15 cellular contexts compared by ENCODE assay signal in genomic region chr5:134122530-134122929, GRCh38. TPM values are rescaled to one million over a fixed set of nuclear protein-coding genes. Genes with fewer than 3 reads are reported as not detected.
DNase-seq lines count a peak whose midpoint lies in the region; ATAC-seq and TF ChIP-seq lines count a peak whose summit lies in the region.
"Had no signal": no experiment of that assay in that cellular context is flagged by ENCODE, and none has a peak within 500 bp of the region (broad histone marks: within the 10 kb centered on the region; RNA-seq: fewer than 3 reads in every experiment).

No MANE protein-coding gene starts in this region.

- intact Hi-C loops in activated T-helper 1 cell treated with anti-CD3 and anti-CD28 coated beads, Interleukin-12 subunit alpha, Interleukin-12 subunit beta, Interleukin-2, Interleukin-4 antibody, amounts not matched to agents 30 ng/mL and 10 ng/mL and 1 ng/mL, durations not matched to agents 14 hours and 24 hours and 36 hours (cut with micrococcal nuclease): loop anchor here (1.0 kb wide), 1 partner anchor 9 kb away; no protein-coding TSS in a partner anchor
- intact Hi-C loops in heart right ventricle (cut with DNase I): no loop called here

- H3K27me3 ChIP-seq in CD4-positive, CD25-positive, alpha-beta regulatory T cell (ENCODE audit: control insufficient read depth, insufficient read depth, low read length): no peaks in the 10 kb centered on the region
- H3K27me3 ChIP-seq in MM.1S (replicated peaks; ENCODE audit: insufficient read depth, low read length): no peaks in the 10 kb centered on the region
- H3K27me3 ChIP-seq in heart right ventricle: no peaks in the 10 kb centered on the region
- H3K27me3 ChIP-seq: gastrocnemius medialis had no signal

- peak overlapping the region; percentile 25; the same call in 1 of the 2 replicates for H2AFZ ChIP-seq in MM.1S (ENCODE audit: low read length)

- peaks cover 4 to 94% (median 57%) of the 10 kb centered on the region in 4 donors for H3K4me1 Mint-ChIP-seq in CD4-positive, CD25-positive, alpha-beta regulatory T cell
- peaks cover 76% of the 10 kb centered on the region for H3K4me1 Mint-ChIP-seq in activated T-helper 1 cell treated with anti-CD3 and anti-CD28 coated beads, Interleukin-12 subunit alpha, Interleukin-12 subunit beta, Interleukin-2, Interleukin-4 antibody, amounts not matched to agents 30 ng/mL and 10 ng/mL and 1 ng/mL, durations not matched to agents 14 hours and 24 hours and 36 hours (ENCODE audit: low read depth)
- peaks cover 53% of the 10 kb centered on the region for H3K4me1 Mint-ChIP-seq in memory B cell

- H3F3A ChIP-seq in MM.1S (ENCODE audit: insufficient read depth, low read length): no peaks in the 10 kb centered on the region

- H4K20me1 ChIP-seq in MM.1S (ENCODE audit: insufficient read depth, low read length): no peaks in the 10 kb centered on the region

- H3K27ac ChIP-seq in CD4-positive, CD25-positive, alpha-beta regulatory T cell (ENCODE audit: insufficient read depth, low read length, poor library complexity, severe bottlenecking): peak overlapping the region; percentile 64
- H3K27ac ChIP-seq in MM.1S (ENCODE audit: low read length) (no peak overlapping the region), heart right ventricle (peak overlapping the region in 1 of 10 donors; percentile 72)
- H3K27ac ChIP-seq: gastrocnemius medialis had no signal

- H3K9me3 Mint-ChIP-seq in CD4-positive, CD25-positive, alpha-beta regulatory T cell: peaks cover 0 to 2% (median 0%) of the 10 kb centered on the region in 7 donors
- H3K9me3 Mint-ChIP-seq in activated T-helper 1 cell treated with anti-CD3 and anti-CD28 coated beads, Interleukin-12 subunit alpha, Interleukin-12 subunit beta, Interleukin-2, Interleukin-4 antibody, amounts not matched to agents 30 ng/mL and 10 ng/mL and 1 ng/mL, durations not matched to agents 14 hours and 24 hours and 36 hours: no peaks in the 10 kb centered on the region
- no peaks in the 10 kb centered on the region for H3K9me3 Mint-ChIP-seq in memory B cell

- H3K27me3 Mint-ChIP-seq in CD4-positive, CD25-positive, alpha-beta regulatory T cell: peaks cover 21% of the 10 kb centered on the region
- H3K27me3 Mint-ChIP-seq in activated T-helper 1 cell treated with anti-CD3 and anti-CD28 coated beads, Interleukin-12 subunit alpha, Interleukin-12 subunit beta, Interleukin-2, Interleukin-4 antibody, amounts not matched to agents 30 ng/mL and 10 ng/mL and 1 ng/mL, durations not matched to agents 14 hours and 24 hours and 36 hours (ENCODE audit: insufficient read depth): peaks cover 26% of the 10 kb centered on the region
- no peaks in the 10 kb centered on the region for H3K27me3 Mint-ChIP-seq in memory B cell

- peaks cover 100% of the 10 kb centered on the region for H3K4me1 ChIP-seq in CD4-positive, CD25-positive, alpha-beta regulatory T cell (ENCODE audit: control insufficient read depth, insufficient read depth, low read length, poor library complexity, severe bottlenecking)
- peaks cover 16% of the 10 kb centered on the region for H3K4me1 ChIP-seq in MM.1S (ENCODE audit: low read length)
- peaks cover 22 to 36% (median 29%) of the 10 kb centered on the region in 9 donors for H3K4me1 ChIP-seq in heart right ventricle

- H3K9me3 ChIP-seq in CD4-positive, CD25-positive, alpha-beta regulatory T cell (ENCODE audit: control insufficient read depth in 2 of 2, low read length in 2 of 2): no peaks in the 10 kb centered on the region
- H3K9me3 ChIP-seq in MM.1S (replicated peaks; ENCODE audit: insufficient read depth, low read length): no peaks in the 10 kb centered on the region
- no peaks in the 10 kb centered on the region for H3K9me3 ChIP-seq in heart right ventricle
- H3K9me3 ChIP-seq: gastrocnemius medialis had no signal

- peak overlapping the region; percentile 61 for H3K4me3 ChIP-seq in CD4-positive, CD25-positive, alpha-beta regulatory T cell (ENCODE audit: low read depth, low read length)
- H3K4me3 ChIP-seq in MM.1S (ENCODE audit: low read length) (no peak overlapping the region), heart right ventricle (no peak overlapping the region)
- H3K4me3 ChIP-seq: gastrocnemius medialis had no signal

- H3K9me2 ChIP-seq in MM.1S (replicated peaks; ENCODE audit: insufficient read depth, low read length): no peaks in the 10 kb centered on the region

- peak overlapping the region; percentile 51 to 97 (median 92) for H3K4me3 Mint-ChIP-seq in CD4-positive, CD25-positive, alpha-beta regulatory T cell
- peak overlapping the region; percentile 53 for H3K4me3 Mint-ChIP-seq in activated T-helper 1 cell treated with anti-CD3 and anti-CD28 coated beads, Interleukin-12 subunit alpha, Interleukin-12 subunit beta, Interleukin-2, Interleukin-4 antibody, amounts not matched to agents 30 ng/mL and 10 ng/mL and 1 ng/mL, durations not matched to agents 14 hours and 24 hours and 36 hours
- H3K4me3 Mint-ChIP-seq in memory B cell: peak overlapping the region; percentile 30

- DNase-seq in CD4-positive, CD25-positive, alpha-beta regulatory T cell: peak; percentile 35 to 87 (median 70)
- peak; percentile 24 for DNase-seq in MM.1S
- DNase-seq in activated T-helper 1 cell treated with anti-CD3 and anti-CD28 coated beads, Interleukin-12 subunit alpha, Interleukin-12 subunit beta, Interleukin-2, Interleukin-4 antibody, amounts not matched to agents 30 ng/mL and 10 ng/mL and 1 ng/mL, durations not matched to agents 14 hours and 24 hours and 36 hours (ENCODE audit: low spot score): peak; percentile 28
- DNase-seq in memory B cell (ENCODE audit: low spot score in 2 of 2): peak; percentile 46 to 55
- no peak for DNase-seq in NCI-H1417 treated with DMSO at 0.1 percent for 48 hours (lab: John Stamatoyannopoulos, UW)
- no peak for DNase-seq in heart right ventricle
- DNase-seq: gastrocnemius medialis; islet precursor cell; NCI-H2029; NCI-H774; SIG-M5; stimulated activated CD4-positive, alpha-beta T cell treated with anti-CD3 and anti-CD28 coated beads, Interleukin-4, amount 100 ng/mL, for 24 hours had no signal

- H3K79me2 ChIP-seq in MM.1S (ENCODE audit: low read length): no peaks in the 10 kb centered on the region

- TF ChIP-seq CTCF in MM.1S (IDR thresholded peaks at IDR 0.05; ENCODE audit: low read length): no peak
- no peak for TF ChIP-seq CTCF in heart right ventricle (IDR thresholded peaks at IDR 0.05)

- peaks cover 32% of the 10 kb centered on the region for H3K36me3 ChIP-seq in CD4-positive, CD25-positive, alpha-beta regulatory T cell (ENCODE audit: control insufficient read depth, insufficient read depth, low read length)
- H3K36me3 ChIP-seq in MM.1S (replicated peaks; ENCODE audit: insufficient read depth, low read length) (no peaks in the 10 kb centered on the region), heart right ventricle (no peaks in the 10 kb centered on the region)
- H3K36me3 ChIP-seq: gastrocnemius medialis had no signal

- H3K9ac ChIP-seq in MM.1S (ENCODE audit: low read length): no peak overlapping the region

- peak overlapping the region; percentile 22 for H3K4me2 ChIP-seq in MM.1S (ENCODE audit: low read depth, low read length)

- peak overlapping the region; percentile 90 to 96 (median 92) for H3K27ac Mint-ChIP-seq in CD4-positive, CD25-positive, alpha-beta regulatory T cell
- no peak overlapping the region for H3K27ac Mint-ChIP-seq in activated T-helper 1 cell treated with anti-CD3 and anti-CD28 coated beads, Interleukin-12 subunit alpha, Interleukin-12 subunit beta, Interleukin-2, Interleukin-4 antibody, amounts not matched to agents 30 ng/mL and 10 ng/mL and 1 ng/mL, durations not matched to agents 14 hours and 24 hours and 36 hours
- H3K27ac Mint-ChIP-seq in memory B cell: peak overlapping the region; percentile 91

- ATAC-seq in CD4-positive, CD25-positive, alpha-beta regulatory T cell (ENCODE audit: low read depth in 2 of 2): peak; percentile 80 to 83
- ATAC-seq in memory B cell (ENCODE audit: low read depth): peak; percentile 80
- ATAC-seq in GM18909 (IDR thresholded peaks at IDR 0.05; ENCODE audit: poor library complexity, unreplicated experiment): no peak
- ATAC-seq in HG03196 (IDR thresholded peaks at IDR 0.05; ENCODE audit: unreplicated experiment): no peak
- ATAC-seq in heart right ventricle: no peak
- ATAC-seq: gastrocnemius medialis, HepG2 had no signal

- peaks cover 58% of the 10 kb centered on the region for H3K36me3 Mint-ChIP-seq in CD4-positive, CD25-positive, alpha-beta regulatory T cell
- peaks cover 52% of the 10 kb centered on the region for H3K36me3 Mint-ChIP-seq in activated T-helper 1 cell treated with anti-CD3 and anti-CD28 coated beads, Interleukin-12 subunit alpha, Interleukin-12 subunit beta, Interleukin-2, Interleukin-4 antibody, amounts not matched to agents 30 ng/mL and 10 ng/mL and 1 ng/mL, durations not matched to agents 14 hours and 24 hours and 36 hours (ENCODE audit: low read depth)
- peaks cover 14% of the 10 kb centered on the region for H3K36me3 Mint-ChIP-seq in memory B cell

- WGBS in heart right ventricle, 2 donors: 83 to 89% methylated on average over 3 of the region's 3 CpGs

RNA-seq across cellular contexts. Expression of gene TCF7, which starts 8.0 kb away (rescaled TPM):
- total RNA-seq in CD4-positive, CD25-positive, alpha-beta regulatory T cell: 234 TPM
- polyA plus RNA-seq in CD4-positive, CD25-positive, alpha-beta regulatory T cell: 100 to 1,000 TPM in 1 of 4 donors, 10 to 100 TPM in 3; 55.4 to 118 (median 79.9) TPM
- total RNA-seq in activated T-helper 1 cell treated with anti-CD3 and anti-CD28 coated beads, Interleukin-12 subunit alpha, Interleukin-12 subunit beta, Interleukin-2, Interleukin-4 antibody, amounts not matched to agents 30 ng/mL and 10 ng/mL and 1 ng/mL, durations not matched to agents 14 hours and 24 hours and 36 hours: 76.3 and 77.2 TPM in 2 replicates
- total RNA-seq in heart right ventricle: 1 to 10 TPM in 9 of 10 donors, under 1 TPM in 1; 0.42 to 5.9 (median 2.0) TPM
- polyA plus RNA-seq in heart right ventricle: 1 to 10 TPM; 1.0 TPM

RNA-seq across cellular contexts. Expression of gene SKP1, which starts 54.2 kb away (rescaled TPM):
- total RNA-seq in CD4-positive, CD25-positive, alpha-beta regulatory T cell: 310 TPM
- polyA plus RNA-seq in CD4-positive, CD25-positive, alpha-beta regulatory T cell: 1,000 to 10,000 TPM; 1,181 to 1,272 (median 1,236) TPM
- 259 and 265 TPM in 2 replicates for total RNA-seq in activated T-helper 1 cell treated with anti-CD3 and anti-CD28 coated beads, Interleukin-12 subunit alpha, Interleukin-12 subunit beta, Interleukin-2, Interleukin-4 antibody, amounts not matched to agents 30 ng/mL and 10 ng/mL and 1 ng/mL, durations not matched to agents 14 hours and 24 hours and 36 hours
- 100 to 1,000 TPM; 424 to 543 (median 483) TPM for total RNA-seq in heart right ventricle
- 100 to 1,000 TPM in 1 of 2 donors, 10 to 100 TPM in 1; 65.2 to 675 TPM for polyA plus RNA-seq in heart right ventricle

Comparison
In these comparisons a context has a peak if more than half of its experiments do, and no peak if none do; other contexts are left out.
1. ATAC-seq: peak in CD4-positive, CD25-positive, alpha-beta regulatory T cell (2 of 2) and memory B cell (single experiment); none in GM18909 (single experiment), HG03196 (single experiment) and heart right ventricle (0 of 8).
2. DNase-seq: peak in CD4-positive, CD25-positive, alpha-beta regulatory T cell (3 of 3), MM.1S (single experiment), activated T-helper 1 cell treated with anti-CD3 and anti-CD28 coated beads, Interleukin-12 subunit alpha, Interleukin-12 subunit beta, Interleukin-2, Interleukin-4 antibody, amounts not matched to agents 30 ng/mL and 10 ng/mL and 1 ng/mL, durations not matched to agents 14 hours and 24 hours and 36 hours (single experiment) and memory B cell (2 of 2); none in NCI-H1417 treated with DMSO at 0.1 percent for 48 hours (single experiment) and heart right ventricle (0 of 2).
3. H3K4me3 Mint-ChIP-seq: peak in every context shown above with its lines; median percentile 92 in CD4-positive, CD25-positive, alpha-beta regulatory T cell; 53 in activated T-helper 1 cell treated with anti-CD3 and anti-CD28 coated beads, Interleukin-12 subunit alpha, Interleukin-12 subunit beta, Interleukin-2, Interleukin-4 antibody, amounts not matched to agents 30 ng/mL and 10 ng/mL and 1 ng/mL, durations not matched to agents 14 hours and 24 hours and 36 hours; 30 in memory B cell.
4. RNA of gene TCF7, which starts 8.0 kb away (total RNA-seq): 234 TPM in CD4-positive, CD25-positive, alpha-beta regulatory T cell (single experiment) and 76.3 to 77.2 TPM in activated T-helper 1 cell treated with anti-CD3 and anti-CD28 coated beads, Interleukin-12 subunit alpha, Interleukin-12 subunit beta, Interleukin-2, Interleukin-4 antibody, amounts not matched to agents 30 ng/mL and 10 ng/mL and 1 ng/mL, durations not matched to agents 14 hours and 24 hours and 36 hours; 0.42 to 5.9 TPM in heart right ventricle; every median in the first group is over 10 times any median in the second.